In the genomic region with DNA sequence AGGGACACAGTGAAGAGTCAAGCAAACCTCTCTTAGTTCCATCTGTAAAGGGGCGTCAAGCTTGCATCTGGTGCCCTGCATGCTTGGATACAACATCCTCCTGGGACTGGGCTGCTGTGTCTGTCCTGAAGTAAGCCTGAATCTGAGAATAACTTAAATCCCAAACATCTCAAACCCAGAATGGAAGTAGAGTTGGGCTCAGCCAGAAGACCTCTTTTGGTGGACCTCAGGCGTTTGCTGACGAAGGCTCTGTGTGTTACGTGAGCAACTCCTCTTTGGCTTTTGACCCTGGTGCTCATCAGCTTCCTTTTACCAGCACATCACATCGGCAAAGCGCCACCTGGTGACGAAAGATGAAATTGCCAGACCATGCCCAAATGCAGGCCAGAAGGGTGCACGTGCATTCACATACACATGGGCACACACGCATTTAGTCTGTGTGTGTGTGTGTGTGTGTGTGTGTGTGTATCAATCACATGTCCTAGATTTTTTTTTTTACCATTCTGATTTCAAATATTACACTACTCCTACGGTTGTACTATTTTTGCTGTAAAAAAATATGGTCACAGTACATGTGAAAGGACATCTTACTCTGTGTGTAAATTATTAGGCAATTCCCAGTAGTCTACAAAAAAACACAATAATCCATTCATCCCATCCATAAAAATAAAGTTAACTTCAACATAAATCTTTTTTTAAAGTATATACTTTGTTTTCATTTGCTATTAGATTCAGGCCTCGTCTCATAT, we compare ENCODE assay signal across 8 cellular contexts. TPM values are rescaled to one million over a fixed set of nuclear protein-coding genes. Genes with fewer than 3 reads are reported as not detected.
DNase-seq lines count a peak whose midpoint lies in the region; ATAC-seq and TF ChIP-seq lines count a peak whose summit lies in the region.

No MANE protein-coding gene starts in this region.

- peak; percentile 91 for TF ChIP-seq CTCF in fibroblast of the aortic adventitia (IDR thresholded peaks at IDR 0.05; ENCODE audit: insufficient read depth, low read length)
- TF ChIP-seq CTCF in neutrophil (IDR thresholded peaks at IDR 0.05): peak; percentile 89

- peak; percentile 93 for DNase-seq in Ammon's horn (ENCODE audit: low spot score)
- peak; percentile 94 for DNase-seq in MV-4-11 (lab: John Stamatoyannopoulos, UW)
- DNase-seq in activated T-helper 1 cell treated with anti-CD3 and anti-CD28 coated beads, Interleukin-12 subunit alpha, Interleukin-12 subunit beta, Interleukin-2, Interleukin-4 antibody, amounts not matched to agents 30 ng/mL and 10 ng/mL and 1 ng/mL, durations not matched to agents 14 hours and 24 hours and 36 hours (ENCODE audit: low spot score): peak; percentile 90
- peak; percentile 87 for DNase-seq in fibroblast of the aortic adventitia (ENCODE audit: low read depth)
- DNase-seq in stromal cell of bone marrow (ENCODE audit: low read depth): peak; percentile 79

- peak overlapping the region; percentile 53 for H3K4me3 Mint-ChIP-seq in activated T-helper 1 cell treated with anti-CD3 and anti-CD28 coated beads, Interleukin-12 subunit alpha, Interleukin-12 subunit beta, Interleukin-2, Interleukin-4 antibody, amounts not matched to agents 30 ng/mL and 10 ng/mL and 1 ng/mL, durations not matched to agents 14 hours and 24 hours and 36 hours

- peak; percentile 65 for ATAC-seq in GM19372 (IDR thresholded peaks at IDR 0.05; ENCODE audit: low read depth, unreplicated experiment)

- peaks cover 13% of the 10 kb centered on the region for H3K36me3 Mint-ChIP-seq in activated T-helper 1 cell treated with anti-CD3 and anti-CD28 coated beads, Interleukin-12 subunit alpha, Interleukin-12 subunit beta, Interleukin-2, Interleukin-4 antibody, amounts not matched to agents 30 ng/mL and 10 ng/mL and 1 ng/mL, durations not matched to agents 14 hours and 24 hours and 36 hours (ENCODE audit: low read depth)

- H3K9me3 Mint-ChIP-seq in activated T-helper 1 cell treated with anti-CD3 and anti-CD28 coated beads, Interleukin-12 subunit alpha, Interleukin-12 subunit beta, Interleukin-2, Interleukin-4 antibody, amounts not matched to agents 30 ng/mL and 10 ng/mL and 1 ng/mL, durations not matched to agents 14 hours and 24 hours and 36 hours: no peaks in the 10 kb centered on the region

- H3K27ac Mint-ChIP-seq in activated T-helper 1 cell treated with anti-CD3 and anti-CD28 coated beads, Interleukin-12 subunit alpha, Interleukin-12 subunit beta, Interleukin-2, Interleukin-4 antibody, amounts not matched to agents 30 ng/mL and 10 ng/mL and 1 ng/mL, durations not matched to agents 14 hours and 24 hours and 36 hours: peak overlapping the region; percentile 87

- no peaks in the 10 kb centered on the region for H3K9me3 ChIP-seq in neutrophil

- no peak overlapping the region for H3K4me3 ChIP-seq in fibroblast of the aortic adventitia (ENCODE audit: low read depth, low read length)
- no peak overlapping the region for H3K4me3 ChIP-seq in neutrophil (ENCODE audit: low read depth in 1 of 2, low read length in 1 of 2)

- H3K27me3 Mint-ChIP-seq in activated T-helper 1 cell treated with anti-CD3 and anti-CD28 coated beads, Interleukin-12 subunit alpha, Interleukin-12 subunit beta, Interleukin-2, Interleukin-4 antibody, amounts not matched to agents 30 ng/mL and 10 ng/mL and 1 ng/mL, durations not matched to agents 14 hours and 24 hours and 36 hours (ENCODE audit: insufficient read depth): no peaks in the 10 kb centered on the region

- H3K27ac ChIP-seq in neutrophil: no peak overlapping the region

- no peaks in the 10 kb centered on the region for H3K36me3 ChIP-seq in neutrophil

- H3K27me3 ChIP-seq in neutrophil: no peaks in the 10 kb centered on the region

- H3K4me1 ChIP-seq in neutrophil (ENCODE audit: control insufficient read depth in 1 of 2, insufficient read depth in 1 of 2, low read depth in 1 of 2, low read length in 1 of 2): peaks cover 0 to 5% of the 10 kb centered on the region in 2 experiments

- peaks cover 64% of the 10 kb centered on the region for H3K4me1 Mint-ChIP-seq in activated T-helper 1 cell treated with anti-CD3 and anti-CD28 coated beads, Interleukin-12 subunit alpha, Interleukin-12 subunit beta, Interleukin-2, Interleukin-4 antibody, amounts not matched to agents 30 ng/mL and 10 ng/mL and 1 ng/mL, durations not matched to agents 14 hours and 24 hours and 36 hours (ENCODE audit: low read depth)

- peak; percentile 22; the same call in 1 of the 2 replicates for TF ChIP-seq POLR2A in Raji (IDR thresholded peaks at IDR 0.05; ENCODE audit: insufficient read depth, low read depth, low read length)

- intact Hi-C loops in activated T-helper 1 cell treated with anti-CD3 and anti-CD28 coated beads, Interleukin-12 subunit alpha, Interleukin-12 subunit beta, Interleukin-2, Interleukin-4 antibody, amounts not matched to agents 30 ng/mL and 10 ng/mL and 1 ng/mL, durations not matched to agents 14 hours and 24 hours and 36 hours (cut with micrococcal nuclease): loop anchor here (1.0 kb wide), 4 partner anchors 9 to 97 kb away; partner anchors contain the start of gene FOXJ1

RNA-seq across cellular contexts. Expression of gene FOXJ1, which starts 41.1 kb away (rescaled TPM):
- total RNA-seq in activated T-helper 1 cell treated with anti-CD3 and anti-CD28 coated beads, Interleukin-12 subunit alpha, Interleukin-12 subunit beta, Interleukin-2, Interleukin-4 antibody, amounts not matched to agents 30 ng/mL and 10 ng/mL and 1 ng/mL, durations not matched to agents 14 hours and 24 hours and 36 hours: 0.10 TPM in 1 of 2 replicates, not detected in the other
- not detected in 2 replicates for total RNA-seq in fibroblast of the aortic adventitia (ENCODE audit: low replicate concordance)

RNA-seq across cellular contexts. Expression of gene RNF157, which starts 58.1 kb away (rescaled TPM):
- total RNA-seq in activated T-helper 1 cell treated with anti-CD3 and anti-CD28 coated beads, Interleukin-12 subunit alpha, Interleukin-12 subunit beta, Interleukin-2, Interleukin-4 antibody, amounts not matched to agents 30 ng/mL and 10 ng/mL and 1 ng/mL, durations not matched to agents 14 hours and 24 hours and 36 hours: 50.4 and 51.7 TPM in 2 replicates
- 0.08 and 0.18 TPM in 2 replicates for total RNA-seq in fibroblast of the aortic adventitia (ENCODE audit: low replicate concordance)

Comparison
In these comparisons a context has a peak if more than half of its experiments do, and no peak if none do; other contexts are left out.
1. RNA of gene RNF157, which starts 58.1 kb away (total RNA-seq): 50.4 to 51.7 TPM in activated T-helper 1 cell treated with anti-CD3 and anti-CD28 coated beads, Interleukin-12 subunit alpha, Interleukin-12 subunit beta, Interleukin-2, Interleukin-4 antibody, amounts not matched to agents 30 ng/mL and 10 ng/mL and 1 ng/mL, durations not matched to agents 14 hours and 24 hours and 36 hours; 0.08 to 0.18 TPM in fibroblast of the aortic adventitia; every median in the first group is over 10 times any median in the second.
2. Peak in every context shown above with its lines, with median percentiles within 50 percentile points of each other: DNase-seq.